ENCODE assay signal across 2 cellular contexts in the genomic region with DNA sequence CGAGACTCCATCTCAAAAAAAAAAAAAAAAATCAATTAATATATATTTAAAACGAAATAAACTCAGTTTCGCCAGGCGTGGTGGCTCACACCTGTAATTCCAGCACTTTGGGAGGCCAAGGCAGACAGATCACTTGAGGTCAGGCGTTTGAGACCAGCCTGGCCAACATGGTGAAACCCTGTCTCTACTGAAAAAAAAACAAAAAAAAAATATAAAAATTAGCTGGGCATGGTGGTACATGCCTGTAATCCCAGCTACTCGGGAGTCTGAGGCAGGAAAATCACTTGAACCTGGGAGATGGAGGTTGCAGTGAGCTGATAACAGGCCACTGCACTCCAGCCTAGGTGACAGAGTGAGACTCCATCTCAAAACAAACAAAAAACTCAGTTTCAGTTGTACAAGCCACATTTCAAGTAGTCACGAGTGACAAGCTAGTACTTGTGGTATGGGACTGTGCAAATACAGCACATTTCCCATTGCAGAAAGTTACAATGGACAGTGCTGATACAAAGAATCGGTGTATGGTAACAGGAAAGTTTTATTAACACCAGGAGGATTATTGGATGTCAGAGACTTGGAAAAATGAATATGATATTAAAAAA. TPM values are rescaled to one million over a fixed set of nuclear protein-coding genes. Genes with fewer than 3 reads are reported as not detected.
"Had no signal": no experiment of that assay in that cellular context is flagged by ENCODE, and none has a peak within 500 bp of the region (broad histone marks: within the 10 kb centered on the region; RNA-seq: fewer than 3 reads in every experiment).

No MANE protein-coding gene starts in this region.

RNA-seq across cellular contexts. Expression of a gene that starts 50.5 kb away (rescaled TPM):
- total RNA-seq: natural killer cell treated with Interleukin-12 subunit alpha and Interleukin-12 subunit beta and Interleukin-15 and Interleukin-18, amount 100 ng/mL, for 72 hours had no signal
- polyA plus RNA-seq: immature natural killer cell had no signal
